Comparison of ENCODE assay signal across 8 cellular contexts in genomic region chr6:111750753-111751684, GRCh38.
DNase-seq lines count a peak whose midpoint lies in the region; ATAC-seq and TF ChIP-seq lines count a peak whose summit lies in the region.

No MANE protein-coding gene starts in this region.

- POLR2A ChIA-PET in CD4-positive, alpha-beta T cell (lab: Charles Lee): interaction anchor here (1.4 to 4.4 kb wide), 4 partner anchors 12 to 41 kb away, joined by 4 to 48 read pairs (median 5); no protein-coding TSS in a partner anchor

- peak overlapping the region; percentile 77 for H3K27ac ChIP-seq in CD4-positive, alpha-beta T cell (ENCODE audit: low read depth, low read length)
- H3K27ac ChIP-seq in KOPT-K1 (ENCODE audit: low read depth, low read length, poor library complexity, severe bottlenecking) (peak overlapping the region; percentile 53), gastrocnemius medialis (peak overlapping the region in 3 of 4 donors; percentile 2 to 31 (median 22))

- no peaks in the 10 kb centered on the region for H3K36me3 ChIP-seq in KOPT-K1 (ENCODE audit: insufficient read depth, low read length)
- no peaks in the 10 kb centered on the region for H3K36me3 ChIP-seq in gastrocnemius medialis

- H3K9me3 ChIP-seq in CD4-positive, alpha-beta T cell (ENCODE audit: control insufficient read depth, low read length): no peaks in the 10 kb centered on the region
- H3K9me3 ChIP-seq in KOPT-K1 (ENCODE audit: insufficient read depth, low read length, poor library complexity, severe bottlenecking) (no peaks in the 10 kb centered on the region), gastrocnemius medialis (no peaks in the 10 kb centered on the region)

- peak; percentile 35 to 68 (median 49) for DNase-seq in CD4-positive, alpha-beta T cell
- peak; percentile 84 for DNase-seq in central memory CD4-positive, alpha-beta T cell
- no peak for DNase-seq in gastrocnemius medialis
- no peak for DNase-seq in SW 1271 (lab: John Stamatoyannopoulos, UW)
- DNase-seq in NCI-H2227 treated with DMSO at 0.1 percent for 48 hours (lab: John Stamatoyannopoulos, UW): no peak

- peak overlapping the region; percentile 99 for H3K27ac Mint-ChIP-seq in CD4-positive, alpha-beta T cell

- intact Hi-C loops in CD4-positive, alpha-beta T cell (cut with DNase I, micrococcal nuclease): loop anchor here in 1 of 2 experiments (1.0 to 2.0 kb wide), 3 partner anchors 8 to 26 kb away; no protein-coding TSS in a partner anchor
- intact Hi-C loops in gastrocnemius medialis (cut with DNase I; ENCODE audit: low total_unique reads): no loop called here

- TF ChIP-seq CTCF in CD4-positive, alpha-beta T cell (IDR thresholded peaks at IDR 0.05): no peak
- TF ChIP-seq CTCF in gastrocnemius medialis (IDR thresholded peaks at IDR 0.05 in 4 of 5, conservative IDR thresholded peaks at IDR 0.05 in 1 of 5): no peak

- no peaks in the 10 kb centered on the region for H3K27me3 ChIP-seq in CD4-positive, alpha-beta T cell (ENCODE audit: control insufficient read depth, insufficient read depth, low read length)
- no peaks in the 10 kb centered on the region for H3K27me3 ChIP-seq in gastrocnemius medialis

- no peaks in the 10 kb centered on the region for H3K9me3 Mint-ChIP-seq in CD4-positive, alpha-beta T cell

- in situ Hi-C loops in gastrocnemius medialis (cut with MboI; ENCODE audit: low sequenced_read_pairs in 4 of 4): no loop called here

- ATAC-seq in CD4-positive, alpha-beta T cell (ENCODE audit: poor library complexity): peak; percentile 78
- ATAC-seq in GM21515 (IDR thresholded peaks at IDR 0.05; ENCODE audit: unreplicated experiment) (peak; percentile 91), gastrocnemius medialis (no peak), HG03025 (IDR thresholded peaks at IDR 0.05; ENCODE audit: low FRiP score, unreplicated experiment) (no peak)

- no peaks in the 10 kb centered on the region for H3K27me3 Mint-ChIP-seq in CD4-positive, alpha-beta T cell

- TF ChIP-seq POLR2A in gastrocnemius medialis (IDR thresholded peaks at IDR 0.05): no peak

- H3K4me1 Mint-ChIP-seq in CD4-positive, alpha-beta T cell (ENCODE audit: low read depth): peaks cover 98% of the 10 kb centered on the region

- peak overlapping the region; percentile 65 for H3K4me3 Mint-ChIP-seq in CD4-positive, alpha-beta T cell

- H3K36me3 Mint-ChIP-seq in CD4-positive, alpha-beta T cell (ENCODE audit: low read depth): peaks cover 82% of the 10 kb centered on the region

- CTCF ChIA-PET in CD4-positive, alpha-beta T cell (lab: Charles Lee): interaction anchor here (1.2 kb wide), 1 partner anchor 23 kb away, joined by 3 read pairs; no protein-coding TSS in a partner anchor

- H3K4me1 ChIP-seq in gastrocnemius medialis: peaks cover 0 to 50% of the 10 kb centered on the region in 2 donors

- no peak overlapping the region for H3K4me3 ChIP-seq in gastrocnemius medialis

Comparison
In these comparisons a context has a peak if more than half of its experiments do, and no peak if none do; other contexts are left out.
1. ATAC-seq: peak in CD4-positive, alpha-beta T cell (single experiment) and GM21515 (single experiment); none in gastrocnemius medialis (0 of 2) and HG03025 (single experiment).
2. DNase-seq: peak in CD4-positive, alpha-beta T cell (10 of 10) and central memory CD4-positive, alpha-beta T cell (single experiment); none in gastrocnemius medialis (0 of 2), SW 1271 (0 of 2) and NCI-H2227 treated with DMSO at 0.1 percent for 48 hours (single experiment).
3. H3K27ac ChIP-seq: peak in every context shown above with its lines; median percentile 77 in CD4-positive, alpha-beta T cell; 53 in KOPT-K1; 22 in gastrocnemius medialis.